Comparison of ENCODE assay signal across 1 cellular context in the genomic region with DNA sequence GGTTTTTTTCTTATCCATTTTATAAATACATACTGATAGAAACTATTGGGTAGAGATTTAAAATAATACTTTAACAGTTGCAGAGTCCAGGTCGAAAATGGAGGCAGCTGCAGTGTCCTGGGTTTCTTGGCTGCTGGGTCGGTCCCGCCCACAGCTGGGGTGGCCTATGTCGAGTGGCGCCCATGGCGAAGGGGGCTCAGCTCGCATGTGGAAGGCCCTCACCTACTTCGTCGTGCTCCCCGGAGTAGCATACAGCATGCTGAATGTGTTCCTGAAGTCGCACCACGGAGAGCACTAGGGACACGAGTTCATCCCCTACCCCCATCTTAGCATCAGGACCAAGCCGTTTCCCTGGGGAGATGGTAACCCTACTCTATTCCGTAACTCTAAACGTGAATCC.
TF ChIP-seq lines count a peak whose summit lies in the region.

No MANE protein-coding gene starts in this region.

TF ChIP-seq in SK-N-SH, 30 proteins besides CTCF, POLR2A, EP300 and RAD21 (continued from another document):
- TF ChIP-seq, protein P1, sequence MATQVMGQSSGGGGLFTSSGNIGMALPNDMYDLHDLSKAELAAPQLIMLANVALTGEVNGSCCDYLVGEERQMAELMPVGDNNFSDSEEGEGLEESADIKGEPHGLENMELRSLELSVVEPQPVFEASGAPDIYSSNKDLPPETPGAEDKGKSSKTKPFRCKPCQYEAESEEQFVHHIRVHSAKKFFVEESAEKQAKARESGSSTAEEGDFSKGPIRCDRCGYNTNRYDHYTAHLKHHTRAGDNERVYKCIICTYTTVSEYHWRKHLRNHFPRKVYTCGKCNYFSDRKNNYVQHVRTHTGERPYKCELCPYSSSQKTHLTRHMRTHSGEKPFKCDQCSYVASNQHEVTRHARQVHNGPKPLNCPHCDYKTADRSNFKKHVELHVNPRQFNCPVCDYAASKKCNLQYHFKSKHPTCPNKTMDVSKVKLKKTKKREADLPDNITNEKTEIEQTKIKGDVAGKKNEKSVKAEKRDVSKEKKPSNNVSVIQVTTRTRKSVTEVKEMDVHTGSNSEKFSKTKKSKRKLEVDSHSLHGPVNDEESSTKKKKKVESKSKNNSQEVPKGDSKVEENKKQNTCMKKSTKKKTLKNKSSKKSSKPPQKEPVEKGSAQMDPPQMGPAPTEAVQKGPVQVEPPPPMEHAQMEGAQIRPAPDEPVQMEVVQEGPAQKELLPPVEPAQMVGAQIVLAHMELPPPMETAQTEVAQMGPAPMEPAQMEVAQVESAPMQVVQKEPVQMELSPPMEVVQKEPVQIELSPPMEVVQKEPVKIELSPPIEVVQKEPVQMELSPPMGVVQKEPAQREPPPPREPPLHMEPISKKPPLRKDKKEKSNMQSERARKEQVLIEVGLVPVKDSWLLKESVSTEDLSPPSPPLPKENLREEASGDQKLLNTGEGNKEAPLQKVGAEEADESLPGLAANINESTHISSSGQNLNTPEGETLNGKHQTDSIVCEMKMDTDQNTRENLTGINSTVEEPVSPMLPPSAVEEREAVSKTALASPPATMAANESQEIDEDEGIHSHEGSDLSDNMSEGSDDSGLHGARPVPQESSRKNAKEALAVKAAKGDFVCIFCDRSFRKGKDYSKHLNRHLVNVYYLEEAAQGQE (IDR thresholded peaks at IDR 0.05; ENCODE audit: low read depth, low read length): no peak
- TF ChIP-seq TAF1 (IDR thresholded peaks at IDR 0.05; ENCODE audit: borderline replicate concordance, low read depth, low read length) (no peak), TEAD4 (IDR thresholded peaks at IDR 0.05; ENCODE audit: borderline replicate concordance, insufficient read depth) (no peak), YY1 (IDR thresholded peaks at IDR 0.05; ENCODE audit: low read depth) (no peak), FOSL2 (IDR thresholded peaks at IDR 0.05; ENCODE audit: borderline replicate concordance, low read depth) (no peak), USF2 (IDR thresholded peaks at IDR 0.05; ENCODE audit: borderline replicate concordance, low read depth, low read length) (no peak), RXRA (IDR thresholded peaks at IDR 0.05; ENCODE audit: borderline replicate concordance, low read depth) (no peak), EZH2phosphoT487 (IDR thresholded peaks at IDR 0.05; ENCODE audit: borderline replicate concordance, low read depth) (no peak), MXI1 (IDR thresholded peaks at IDR 0.05; ENCODE audit: low read depth, low read length) (no peak), ZBTB33 (IDR thresholded peaks at IDR 0.05; ENCODE audit: borderline replicate concordance, low read depth) (no peak), FOXM1 (IDR thresholded peaks at IDR 0.05; ENCODE audit: low read depth) (no peak), RFX5 (IDR thresholded peaks at IDR 0.05; ENCODE audit: low read length) (no peak), ELF1 (IDR thresholded peaks at IDR 0.05) (no peak), GABPA (IDR thresholded peaks at IDR 0.05; ENCODE audit: low read depth) (no peak)
- TF ChIP-seq, protein P2, sequence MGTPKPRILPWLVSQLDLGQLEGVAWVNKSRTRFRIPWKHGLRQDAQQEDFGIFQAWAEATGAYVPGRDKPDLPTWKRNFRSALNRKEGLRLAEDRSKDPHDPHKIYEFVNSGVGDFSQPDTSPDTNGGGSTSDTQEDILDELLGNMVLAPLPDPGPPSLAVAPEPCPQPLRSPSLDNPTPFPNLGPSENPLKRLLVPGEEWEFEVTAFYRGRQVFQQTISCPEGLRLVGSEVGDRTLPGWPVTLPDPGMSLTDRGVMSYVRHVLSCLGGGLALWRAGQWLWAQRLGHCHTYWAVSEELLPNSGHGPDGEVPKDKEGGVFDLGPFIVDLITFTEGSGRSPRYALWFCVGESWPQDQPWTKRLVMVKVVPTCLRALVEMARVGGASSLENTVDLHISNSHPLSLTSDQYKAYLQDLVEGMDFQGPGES (IDR thresholded peaks at IDR 0.05; ENCODE audit: low read depth, low read length): no peak
